ENCODE assay signal across 13 cellular contexts in genomic region chr3:51680663-51681230, GRCh38. TPM values are rescaled to one million over a fixed set of nuclear protein-coding genes. Genes with fewer than 3 reads are reported as not detected.
DNase-seq lines count a peak whose midpoint lies in the region; ATAC-seq and TF ChIP-seq lines count a peak whose summit lies in the region.
"Had no signal": no experiment of that assay in that cellular context is flagged by ENCODE, and none has a peak within 500 bp of the region (broad histone marks: within the 10 kb centered on the region; RNA-seq: fewer than 3 reads in every experiment).

No MANE protein-coding gene starts in this region.

- H4K20me1 ChIP-seq in GM23248 (ENCODE audit: insufficient read depth), result no peaks in the 10 kb centered on the region

- peak overlapping the region; percentile 21; the same call in 1 of the 2 replicates for H3K9ac ChIP-seq in GM23248
- H3K9ac ChIP-seq in skeletal muscle satellite cell (ENCODE audit: low read depth, low read length), result peak overlapping the region; percentile 36

- no peak overlapping the region for H3K4me2 ChIP-seq in GM23248 (ENCODE audit: unreplicated experiment)
- H3K4me2 ChIP-seq in skeletal muscle satellite cell (ENCODE audit: low read length), result no peak overlapping the region
- H3K4me2 ChIP-seq: GM23338 had no signal

- H3K27me3 ChIP-seq in GM23248 (replicated peaks; ENCODE audit: insufficient read depth), result no peaks in the 10 kb centered on the region
- H3K27me3 ChIP-seq in RWPE2 (ENCODE audit: insufficient read depth, poor library complexity, severe bottlenecking), result no peaks in the 10 kb centered on the region
- no peaks in the 10 kb centered on the region for H3K27me3 ChIP-seq in skeletal muscle satellite cell (ENCODE audit: control insufficient read depth, insufficient read depth, low read length)
- H3K27me3 ChIP-seq: gastrocnemius medialis had no signal

- no peak for TF ChIP-seq CTCF in RWPE2 (IDR thresholded peaks at IDR 0.05; ENCODE audit: poor library complexity, severe bottlenecking)

- H3K9me2 ChIP-seq in GM23248 (ENCODE audit: insufficient read depth), result no peaks in the 10 kb centered on the region

- in situ Hi-C loops in GM23248 (cut with MboI), result no loop called here

- H3K27ac ChIP-seq in GM23248 (no peak overlapping the region), RWPE2 (ENCODE audit: poor library complexity, severe bottlenecking) (peak overlapping the region; percentile 78), epithelial cell of prostate (peak overlapping the region; percentile 86)

- no peak for DNase-seq in GM23248
- DNase-seq in RWPE2 (ENCODE audit: low spot score), result no peak
- DNase-seq in epithelial cell of prostate (ENCODE audit: low read depth, low spot score), result no peak
- no peak for DNase-seq in DMS153 treated with DMSO at 0.1 percent for 48 hours (lab: John Stamatoyannopoulos, UW; ENCODE audit: unreplicated experiment)
- no peak for DNase-seq in AML-193 (lab: John Stamatoyannopoulos, UW)
- no peak for DNase-seq in globus pallidus (ENCODE audit: low spot score)
- DNase-seq: cortex of kidney, mesendoderm had no signal

- H3K9me3 ChIP-seq in GM23248 (ENCODE audit: low read depth) (no peaks in the 10 kb centered on the region), RWPE2 (ENCODE audit: severe bottlenecking) (no peaks in the 10 kb centered on the region), skeletal muscle satellite cell (replicated peaks; ENCODE audit: low read length) (no peaks in the 10 kb centered on the region)
- H3K9me3 ChIP-seq: gastrocnemius medialis had no signal

- peaks cover 61% of the 10 kb centered on the region for H3K79me2 ChIP-seq in GM23248 (ENCODE audit: insufficient read depth)

- H3K36me3 ChIP-seq in GM23248 (ENCODE audit: low read depth) (no peaks in the 10 kb centered on the region), RWPE2 (ENCODE audit: low read depth) (peaks cover 48% of the 10 kb centered on the region), skeletal muscle satellite cell (ENCODE audit: insufficient read depth, low read length) (peaks cover 35% of the 10 kb centered on the region)

- H3K4me1 ChIP-seq in GM23248 (ENCODE audit: insufficient read depth) (peaks cover 13% of the 10 kb centered on the region), RWPE2 (ENCODE audit: insufficient read depth, poor library complexity, severe bottlenecking) (peaks cover 15% of the 10 kb centered on the region), skeletal muscle satellite cell (ENCODE audit: control insufficient read depth, insufficient read depth, low read length) (peaks cover 19% of the 10 kb centered on the region)

- 82% methylated on average over 2 of the region's 2 CpGs for WGBS in GM23248 (ENCODE audit: low coverage in 1 of 2, low lambda C conversion rate in 2 of 2, missing lambda C conversion rate in 2 of 2), 2 experiments

- no peak for ATAC-seq in RWPE2 (ENCODE audit: low read depth)
- ATAC-seq in HG03521 (IDR thresholded peaks at IDR 0.05; ENCODE audit: unreplicated experiment), result no peak
- ATAC-seq: gastrocnemius medialis had no signal

- H3K4me3 ChIP-seq in GM23248 (no peak overlapping the region), RWPE2 (ENCODE audit: severe bottlenecking) (no peak overlapping the region), skeletal muscle satellite cell (ENCODE audit: low read length) (no peak overlapping the region)
- H3K4me3 ChIP-seq: gastrocnemius medialis, GM23338 had no signal

- peaks cover under 1% of the 10 kb centered on the region; the same call in 1 of the 2 replicates for H3F3A ChIP-seq in GM23248 (ENCODE audit: insufficient read depth)

- no peak overlapping the region for H2AFZ ChIP-seq in GM23248
- H2AFZ ChIP-seq: GM23338 had no signal

RNA-seq across cellular contexts. Expression of gene TEX264, which starts 9.7 kb away (rescaled TPM):
- total RNA-seq in GM23248 (2014; rRNA removed; shearing (Covaris generic)), result 77.9 and 89.8 TPM in 2 replicates
- polyA plus RNA-seq in GM23248 (2016; fragmentation: Nextera tagmentation; extraction: Ambion mirVana), result 66.7 and 74.9 TPM in 2 replicates
- 30.9 and 39.3 TPM in 2 replicates for total RNA-seq in skeletal muscle satellite cell (2012; rRNA removed)

RNA-seq across cellular contexts. Expression of gene GRM2, which starts 26.1 kb away (rescaled TPM):
- 1.1 TPM in 1 of 2 replicates, not detected in the other for total RNA-seq in GM23248 (2014; rRNA removed; shearing (Covaris generic))
- polyA plus RNA-seq in GM23248 (2016; fragmentation: Nextera tagmentation; extraction: Ambion mirVana), result not detected in 2 replicates
- under 0.01 TPM in 1 of 2 replicates, not detected in the other for total RNA-seq in skeletal muscle satellite cell (2012; rRNA removed)
- total RNA-seq: Daoy had no signal
